ENCODE assay signal across 13 cellular contexts in the genomic region with DNA sequence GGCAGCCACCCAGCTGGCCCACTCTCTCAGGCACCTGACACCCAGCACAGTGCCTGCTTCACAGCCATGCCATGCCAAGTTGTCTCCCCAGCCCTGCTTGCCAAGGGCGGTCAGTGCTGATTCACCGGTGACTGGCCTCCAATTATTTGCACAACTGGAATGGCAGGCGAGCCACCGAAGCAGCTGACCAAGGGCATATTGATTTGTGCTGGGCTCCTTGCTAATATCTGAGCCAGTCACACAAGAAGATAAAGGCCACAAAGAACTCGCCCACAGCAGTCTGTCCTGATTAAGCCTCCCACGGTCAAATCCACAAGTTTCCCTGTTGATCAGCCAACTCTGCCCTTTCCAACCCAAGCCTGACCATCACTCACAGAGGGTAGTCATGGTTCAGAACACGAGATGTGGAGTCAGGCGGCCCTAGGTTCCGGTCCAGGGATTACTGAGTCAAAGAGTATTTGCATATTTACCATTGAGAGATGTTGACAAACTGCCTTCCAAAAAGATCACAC. TPM values are rescaled to one million over a fixed set of nuclear protein-coding genes. Genes with fewer than 3 reads are reported as not detected.
DNase-seq lines count a peak whose midpoint lies in the region; ATAC-seq and TF ChIP-seq lines count a peak whose summit lies in the region.
"Had no signal": no experiment of that assay in that cellular context is flagged by ENCODE, and none has a peak within 500 bp of the region (broad histone marks: within the 10 kb centered on the region; RNA-seq: fewer than 3 reads in every experiment).

No MANE protein-coding gene starts in this region.

- no peak for DNase-seq in activated naive CD4-positive, alpha-beta T cell treated with anti-CD3 and anti-CD28 coated beads for 36 hours
- no peak for DNase-seq in RWPE2 (ENCODE audit: low spot score)
- DNase-seq in heart left ventricle, result peak; percentile 62 to 80 (median 76)
- DNase-seq in type B pancreatic cell (ENCODE audit: extremely low spot score, unreplicated experiment), result no peak
- no peak for DNase-seq in coronary artery (ENCODE audit: low spot score)
- no peak for DNase-seq in T-helper 2 cell treated with Interferon-gamma antibody and Interleukin-4, amounts not matched to agents 5 μg/mL and 100 μg/mL, for 36 hours (ENCODE audit: low spot score)
- DNase-seq in NCI-H69 (lab: John Stamatoyannopoulos, UW), result no peak
- DNase-seq: activated CD4-positive, alpha-beta T cell treated with anti-CD3 and anti-CD28 coated beads for 4 hours; activated naive CD8-positive, alpha-beta T cell treated with anti-CD3 and anti-CD28 coated beads, Interleukin-2, amount 50 U/mL, for 24 hours; KBM-7 had no signal

- no peak overlapping the region for H3K4me3 Mint-ChIP-seq in activated naive CD4-positive, alpha-beta T cell treated with anti-CD3 and anti-CD28 coated beads, Interleukin-2, amount 50 U/mL, for 24 hours
- no peak overlapping the region for H3K4me3 Mint-ChIP-seq in activated naive CD4-positive, alpha-beta T cell treated with anti-CD3 and anti-CD28 coated beads for 36 hours
- H3K4me3 Mint-ChIP-seq in type B pancreatic cell, result no peak overlapping the region
- H3K4me3 Mint-ChIP-seq in T-helper 2 cell treated with Interferon-gamma antibody and Interleukin-4, amounts not matched to agents 5 μg/mL and 100 μg/mL, for 36 hours, result no peak overlapping the region
- H3K4me3 Mint-ChIP-seq: activated naive CD8-positive, alpha-beta T cell treated with anti-CD3 and anti-CD28 coated beads, Interleukin-2, amount 50 U/mL, for 24 hours; mesothelial cell of epicardium had no signal

- H3K27me3 Mint-ChIP-seq in activated naive CD4-positive, alpha-beta T cell treated with anti-CD3 and anti-CD28 coated beads, Interleukin-2, amount 50 U/mL, for 24 hours, result no peaks in the 10 kb centered on the region
- no peaks in the 10 kb centered on the region for H3K27me3 Mint-ChIP-seq in activated naive CD4-positive, alpha-beta T cell treated with anti-CD3 and anti-CD28 coated beads for 36 hours (ENCODE audit: low read depth)
- no peaks in the 10 kb centered on the region for H3K27me3 Mint-ChIP-seq in type B pancreatic cell
- H3K27me3 Mint-ChIP-seq in T-helper 2 cell treated with Interferon-gamma antibody and Interleukin-4, amounts not matched to agents 5 μg/mL and 100 μg/mL, for 36 hours (ENCODE audit: low read depth), result no peaks in the 10 kb centered on the region
- H3K27me3 Mint-ChIP-seq: activated naive CD8-positive, alpha-beta T cell treated with anti-CD3 and anti-CD28 coated beads, Interleukin-2, amount 50 U/mL, for 24 hours had no signal

- H3K27me3 ChIP-seq in RWPE2 (ENCODE audit: insufficient read depth, poor library complexity, severe bottlenecking) (no peaks in the 10 kb centered on the region), heart left ventricle (no peaks in the 10 kb centered on the region)
- H3K27me3 ChIP-seq: vagina had no signal

- no peaks in the 10 kb centered on the region for H3K9me3 Mint-ChIP-seq in activated naive CD4-positive, alpha-beta T cell treated with anti-CD3 and anti-CD28 coated beads, Interleukin-2, amount 50 U/mL, for 24 hours
- no peaks in the 10 kb centered on the region for H3K9me3 Mint-ChIP-seq in activated naive CD4-positive, alpha-beta T cell treated with anti-CD3 and anti-CD28 coated beads for 36 hours
- H3K9me3 Mint-ChIP-seq in type B pancreatic cell, result no peaks in the 10 kb centered on the region
- no peaks in the 10 kb centered on the region for H3K9me3 Mint-ChIP-seq in T-helper 2 cell treated with Interferon-gamma antibody and Interleukin-4, amounts not matched to agents 5 μg/mL and 100 μg/mL, for 36 hours
- H3K9me3 Mint-ChIP-seq: activated naive CD8-positive, alpha-beta T cell treated with anti-CD3 and anti-CD28 coated beads, Interleukin-2, amount 50 U/mL, for 24 hours; mesothelial cell of epicardium had no signal

- no peak overlapping the region for H3K27ac ChIP-seq in RWPE2 (ENCODE audit: poor library complexity, severe bottlenecking)
- peak overlapping the region in 11 of 12 donors; percentile 39 to 74 (median 63) for H3K27ac ChIP-seq in heart left ventricle
- no peak overlapping the region for H3K27ac ChIP-seq in coronary artery
- H3K27ac ChIP-seq: vagina had no signal

- H3K27ac Mint-ChIP-seq in activated naive CD4-positive, alpha-beta T cell treated with anti-CD3 and anti-CD28 coated beads, Interleukin-2, amount 50 U/mL, for 24 hours, result peak overlapping the region; percentile 2
- H3K27ac Mint-ChIP-seq in activated naive CD4-positive, alpha-beta T cell treated with anti-CD3 and anti-CD28 coated beads for 36 hours, result no peak overlapping the region
- H3K27ac Mint-ChIP-seq in type B pancreatic cell, result peak overlapping the region; percentile 71
- no peak overlapping the region for H3K27ac Mint-ChIP-seq in T-helper 2 cell treated with Interferon-gamma antibody and Interleukin-4, amounts not matched to agents 5 μg/mL and 100 μg/mL, for 36 hours
- H3K27ac Mint-ChIP-seq: activated naive CD8-positive, alpha-beta T cell treated with anti-CD3 and anti-CD28 coated beads, Interleukin-2, amount 50 U/mL, for 24 hours; mesothelial cell of epicardium had no signal

- TF ChIP-seq POLR2A in heart left ventricle (IDR thresholded peaks at IDR 0.05), result no peak

- H3K4me1 ChIP-seq in RWPE2 (ENCODE audit: insufficient read depth, poor library complexity, severe bottlenecking) (no peaks in the 10 kb centered on the region), heart left ventricle (peaks cover 0 to 26% (median 1%) of the 10 kb centered on the region in 12 donors)

- TF ChIP-seq CTCF in RWPE2 (IDR thresholded peaks at IDR 0.05; ENCODE audit: poor library complexity, severe bottlenecking) (no peak), heart left ventricle (IDR thresholded peaks at IDR 0.05) (no peak), type B pancreatic cell (conservative IDR thresholded peaks at IDR 0.05) (no peak), coronary artery (IDR thresholded peaks at IDR 0.05) (no peak)

- 62 to 76% (median 64%) methylated on average over 5 to 9 of the region's 9 CpGs for WGBS in heart left ventricle, 4 donors

- CTCF ChIA-PET in activated naive CD4-positive, alpha-beta T cell treated with anti-CD3 and anti-CD28 coated beads for 36 hours (lab: Charles Lee), result no interaction called here

- ATAC-seq in RWPE2 (ENCODE audit: low read depth) (peak; percentile 85), heart left ventricle (peak; percentile 83 to 87 (median 86))
- ATAC-seq: activated naive CD8-positive, alpha-beta T cell treated with anti-CD3 and anti-CD28 coated beads, Interleukin-2, amount 50 U/mL, for 24 hours had no signal

- H3K4me3 ChIP-seq in RWPE2 (ENCODE audit: severe bottlenecking) (no peak overlapping the region), heart left ventricle (no peak overlapping the region), coronary artery (no peak overlapping the region)
- H3K4me3 ChIP-seq: vagina had no signal

- no peaks in the 10 kb centered on the region for H3K36me3 Mint-ChIP-seq in activated naive CD4-positive, alpha-beta T cell treated with anti-CD3 and anti-CD28 coated beads, Interleukin-2, amount 50 U/mL, for 24 hours
- no peaks in the 10 kb centered on the region for H3K36me3 Mint-ChIP-seq in activated naive CD4-positive, alpha-beta T cell treated with anti-CD3 and anti-CD28 coated beads for 36 hours (ENCODE audit: low read depth)
- H3K36me3 Mint-ChIP-seq in type B pancreatic cell, result no peaks in the 10 kb centered on the region
- H3K36me3 Mint-ChIP-seq in T-helper 2 cell treated with Interferon-gamma antibody and Interleukin-4, amounts not matched to agents 5 μg/mL and 100 μg/mL, for 36 hours (ENCODE audit: low read depth), result no peaks in the 10 kb centered on the region
- H3K36me3 Mint-ChIP-seq: mesothelial cell of epicardium had no signal

- peaks cover 61% of the 10 kb centered on the region for H3K4me1 Mint-ChIP-seq in activated naive CD4-positive, alpha-beta T cell treated with anti-CD3 and anti-CD28 coated beads, Interleukin-2, amount 50 U/mL, for 24 hours
- peaks cover 46% of the 10 kb centered on the region for H3K4me1 Mint-ChIP-seq in activated naive CD4-positive, alpha-beta T cell treated with anti-CD3 and anti-CD28 coated beads for 36 hours (ENCODE audit: low read depth)
- peaks cover 4% of the 10 kb centered on the region for H3K4me1 Mint-ChIP-seq in type B pancreatic cell (ENCODE audit: unreplicated experiment)
- peaks cover 29% of the 10 kb centered on the region for H3K4me1 Mint-ChIP-seq in T-helper 2 cell treated with Interferon-gamma antibody and Interleukin-4, amounts not matched to agents 5 μg/mL and 100 μg/mL, for 36 hours (ENCODE audit: low read depth)

- H3K9me3 ChIP-seq in RWPE2 (ENCODE audit: severe bottlenecking), result no peaks in the 10 kb centered on the region
- no peaks in the 10 kb centered on the region for H3K9me3 ChIP-seq in heart left ventricle
- H3K9me3 ChIP-seq: vagina had no signal

- H3K36me3 ChIP-seq in RWPE2 (ENCODE audit: low read depth) (no peaks in the 10 kb centered on the region), heart left ventricle (no peaks in the 10 kb centered on the region)
- H3K36me3 ChIP-seq: vagina had no signal

- intact Hi-C loops in activated naive CD4-positive, alpha-beta T cell treated with anti-CD3 and anti-CD28 coated beads for 36 hours (cut with micrococcal nuclease), result no loop called here
- intact Hi-C loops in heart left ventricle (cut with DNase I), result no loop called here

RNA-seq across cellular contexts. Expression of gene EEIG1, which starts 6.4 kb away (rescaled TPM):
- total RNA-seq in activated naive CD4-positive, alpha-beta T cell treated with anti-CD3 and anti-CD28 coated beads for 36 hours, result 10 to 100 TPM; 61.0 to 70.8 TPM
- total RNA-seq in heart left ventricle, result 10 to 100 TPM in 7 of 9 donors, 1 to 10 TPM in 2; 5.4 to 45.2 (median 24.1) TPM
- polyA plus RNA-seq in heart left ventricle, result 10 to 100 TPM in 1 of 2 donors, 1 to 10 TPM in 1; 9.2 to 10.4 TPM
- 61.1 and 74.8 TPM in 2 replicates for total RNA-seq in type B pancreatic cell (ENCODE audit: low replicate concordance)

RNA-seq across cellular contexts. Expression of gene DPM2, which starts 49.5 kb away (rescaled TPM):
- 10 to 100 TPM; 41.6 to 43.4 TPM for total RNA-seq in activated naive CD4-positive, alpha-beta T cell treated with anti-CD3 and anti-CD28 coated beads for 36 hours
- total RNA-seq in heart left ventricle, result 10 to 100 TPM in 7 of 9 donors, 1 to 10 TPM in 2; 7.2 to 19.5 (median 11.7) TPM
- polyA plus RNA-seq in heart left ventricle, result 10 to 100 TPM; 15.3 to 31.7 TPM
- 41.6 and 56.3 TPM in 2 replicates for total RNA-seq in type B pancreatic cell (ENCODE audit: low replicate concordance)

RNA-seq across cellular contexts. Expression of gene PIP5KL1, which starts 56.6 kb away (rescaled TPM):
- 1 to 10 TPM; 1.1 to 1.8 TPM for total RNA-seq in activated naive CD4-positive, alpha-beta T cell treated with anti-CD3 and anti-CD28 coated beads for 36 hours
- total RNA-seq in heart left ventricle, result under 1 TPM in 7 of 9 donors, not detected in 2; 0.33 to 0.77 (median 0.51) TPM
- under 1 TPM; 0.12 to 0.15 TPM for polyA plus RNA-seq in heart left ventricle
- total RNA-seq in type B pancreatic cell (ENCODE audit: low replicate concordance), result 5.8 and 9.4 TPM in 2 replicates

Comparison
In these comparisons a context has a peak if more than half of its experiments do, and no peak if none do; other contexts are left out.
1. H3K27ac Mint-ChIP-seq: peak in activated naive CD4-positive, alpha-beta T cell treated with anti-CD3 and anti-CD28 coated beads, Interleukin-2, amount 50 U/mL, for 24 hours (single experiment) and type B pancreatic cell (single experiment); none in activated naive CD4-positive, alpha-beta T cell treated with anti-CD3 and anti-CD28 coated beads for 36 hours (single experiment) and T-helper 2 cell treated with Interferon-gamma antibody and Interleukin-4, amounts not matched to agents 5 μg/mL and 100 μg/mL, for 36 hours (single experiment).
2. DNase-seq: peak in heart left ventricle (5 of 5); none in activated naive CD4-positive, alpha-beta T cell treated with anti-CD3 and anti-CD28 coated beads for 36 hours (single experiment), RWPE2 (single experiment), type B pancreatic cell (single experiment), coronary artery (single experiment), T-helper 2 cell treated with Interferon-gamma antibody and Interleukin-4, amounts not matched to agents 5 μg/mL and 100 μg/mL, for 36 hours (single experiment) and NCI-H69 (single experiment).
3. H3K27ac ChIP-seq: peak in heart left ventricle (11 of 12); none in RWPE2 (single experiment) and coronary artery (0 of 2).